Comparison of ENCODE assay signal across 14 cellular contexts in the genomic region with DNA sequence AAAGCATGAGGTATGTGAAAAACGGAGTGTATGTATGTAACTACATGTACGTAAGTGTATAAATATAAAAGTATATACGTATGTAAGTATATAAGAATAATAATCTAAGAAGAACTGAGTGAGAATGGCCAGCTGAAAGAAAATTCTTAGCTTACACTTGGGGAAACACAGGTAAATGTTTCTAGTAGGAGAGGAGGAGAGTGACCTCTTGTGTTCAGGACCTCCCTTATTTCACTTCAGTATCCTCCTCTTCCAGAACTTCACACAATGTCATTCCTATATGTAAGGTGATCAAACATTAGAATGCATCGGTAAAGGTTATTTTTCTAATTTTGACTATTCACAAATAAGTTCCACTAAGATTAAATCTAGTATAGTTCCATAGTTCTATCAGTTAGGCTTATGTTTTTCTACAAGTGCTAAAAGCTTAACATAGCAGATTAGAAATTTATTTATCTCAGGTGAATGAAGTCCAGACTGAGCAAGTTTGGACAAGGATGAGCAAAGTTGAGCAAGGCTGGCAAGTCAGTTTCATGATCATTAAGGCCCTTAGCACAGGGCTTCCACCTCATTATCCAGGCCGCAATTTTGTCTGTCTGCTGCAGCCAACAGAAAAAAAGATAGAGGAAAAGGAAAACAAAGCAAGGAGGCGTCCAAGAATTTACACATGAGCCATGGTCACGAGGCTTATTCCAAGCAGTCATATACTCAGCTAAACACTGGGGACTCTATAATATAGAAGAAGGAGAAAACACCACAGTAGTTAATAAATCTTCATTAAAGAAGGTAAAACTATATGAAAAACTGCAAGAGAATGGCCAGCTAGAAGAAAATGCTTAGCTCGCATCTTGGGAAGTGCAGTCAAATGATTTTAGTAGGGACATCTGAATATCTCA. TPM values are rescaled to one million over a fixed set of nuclear protein-coding genes. Genes with fewer than 3 reads are reported as not detected.
DNase-seq lines count a peak whose midpoint lies in the region; ATAC-seq and TF ChIP-seq lines count a peak whose summit lies in the region.
"Had no signal": no experiment of that assay in that cellular context is flagged by ENCODE, and none has a peak within 500 bp of the region (broad histone marks: within the 10 kb centered on the region; RNA-seq: fewer than 3 reads in every experiment).

No MANE protein-coding gene starts in this region.

- no peak overlapping the region for H3K27ac Mint-ChIP-seq in stimulated activated effector memory CD8-positive, alpha-beta T cell treated with anti-CD3 and anti-CD28 coated beads, Interleukin-12 subunit alpha, Interleukin-12 subunit beta, amount 100 ng/mL, for 72 hours
- H3K27ac Mint-ChIP-seq: activated CD8-positive, alpha-beta T cell treated with anti-CD3 and anti-CD28 coated beads for 36 hours had no signal

- H3K4me1 ChIP-seq in foreskin keratinocyte (peaks cover 9% of the 10 kb centered on the region), transverse colon (peaks cover 0 to 17% (median 8%) of the 10 kb centered on the region in 4 donors)

- H3K4me1 Mint-ChIP-seq in stimulated activated effector memory CD8-positive, alpha-beta T cell treated with anti-CD3 and anti-CD28 coated beads, Interleukin-12 subunit alpha, Interleukin-12 subunit beta, amount 100 ng/mL, for 72 hours, result no peaks in the 10 kb centered on the region

- 64 to 69% methylated on average over 4 to 8 of the region's 8 CpGs for WGBS in transverse colon (ENCODE audit: low coverage in 1 of 2), 2 donors

- no peak overlapping the region for H3K4me3 ChIP-seq in WERI-Rb-1 (ENCODE audit: low read depth, low read length)
- H3K4me3 ChIP-seq in transverse colon, result no peak overlapping the region

- H3K4me3 Mint-ChIP-seq in stimulated activated effector memory CD8-positive, alpha-beta T cell treated with anti-CD3 and anti-CD28 coated beads, Interleukin-12 subunit alpha, Interleukin-12 subunit beta, amount 100 ng/mL, for 72 hours, result no peak overlapping the region
- H3K4me3 Mint-ChIP-seq: activated CD8-positive, alpha-beta T cell treated with anti-CD3 and anti-CD28 coated beads for 36 hours had no signal

- no peaks in the 10 kb centered on the region for H3K9me3 ChIP-seq in WERI-Rb-1 (ENCODE audit: severe bottlenecking)
- no peaks in the 10 kb centered on the region for H3K9me3 ChIP-seq in transverse colon

- DNase-seq in NCI-H1417 (lab: John Stamatoyannopoulos, UW), result peak in 2 of 3 experiments; percentile 30 to 51
- no peak for DNase-seq in NCI-H1417 treated with DMSO at 0.1 percent for 48 hours (lab: John Stamatoyannopoulos, UW)
- DNase-seq in WERI-Rb-1, result no peak
- peak; percentile 51 to 75 for DNase-seq in foreskin keratinocyte
- no peak for DNase-seq in transverse colon
- DNase-seq in stimulated activated effector memory CD8-positive, alpha-beta T cell treated with anti-CD3 and anti-CD28 coated beads, Interleukin-12 subunit alpha, Interleukin-12 subunit beta, amount 100 ng/mL, for 72 hours (ENCODE audit: low spot score in 2 of 2), result no peak
- no peak for DNase-seq in DMS153 treated with DMSO at 0.1 percent for 48 hours (lab: John Stamatoyannopoulos, UW; ENCODE audit: unreplicated experiment)
- DNase-seq in NCI-H748 (lab: John Stamatoyannopoulos, UW; ENCODE audit: unreplicated experiment), result no peak
- DNase-seq: activated CD8-positive, alpha-beta T cell treated with anti-CD3 and anti-CD28 coated beads for 36 hours; left ventricle myocardium superior; NCI-H345 had no signal

- in situ Hi-C loops in transverse colon (cut with MboI; ENCODE audit: low pct_ligation_motif_present in 1 of 4, low pct_unique_long_range_greater_than_20kb in 1 of 4, low sequenced_read_pairs in 3 of 4), result loop anchor here in 2 of 4 donors (10.0 to 25.0 kb wide), 3 partner anchors 233 to 991 kb away; no protein-coding TSS in a partner anchor

- H3K36me3 ChIP-seq in WERI-Rb-1 (no peaks in the 10 kb centered on the region), transverse colon (no peaks in the 10 kb centered on the region)

- 0 out of 2 replicates have a peak, but pooled peaks have one; percentile 4 for TF ChIP-seq CTCF in WERI-Rb-1 (IDR thresholded peaks at IDR 0.05; ENCODE audit: low read depth, low read length)
- TF ChIP-seq CTCF in foreskin keratinocyte (conservative IDR thresholded peaks at IDR 0.05), result peak; percentile 55
- TF ChIP-seq CTCF in transverse colon (IDR thresholded peaks at IDR 0.05), result peak in 4 of 5 experiments; percentile 20 to 30 (median 22)

- ATAC-seq in foreskin keratinocyte, result peak; percentile 20
- ATAC-seq in stimulated activated effector memory CD8-positive, alpha-beta T cell treated with anti-CD3 and anti-CD28 coated beads, Interleukin-12 subunit alpha, Interleukin-12 subunit beta, amount 100 ng/mL, for 72 hours, result no peak
- ATAC-seq: activated CD8-positive, alpha-beta T cell treated with anti-CD3 and anti-CD28 coated beads for 36 hours had no signal

- TF ChIP-seq POLR2A in transverse colon (IDR thresholded peaks at IDR 0.05), result no peak

- intact Hi-C loops in transverse colon (cut with DNase I; ENCODE audit: low total_unique reads), result no loop called here

- H3K27ac ChIP-seq in WERI-Rb-1 (no peak overlapping the region), foreskin keratinocyte (no peak overlapping the region), transverse colon (no peak overlapping the region)
- H3K27ac ChIP-seq: epithelial cell of prostate had no signal

- no peaks in the 10 kb centered on the region for H3K9me3 Mint-ChIP-seq in stimulated activated effector memory CD8-positive, alpha-beta T cell treated with anti-CD3 and anti-CD28 coated beads, Interleukin-12 subunit alpha, Interleukin-12 subunit beta, amount 100 ng/mL, for 72 hours
- H3K9me3 Mint-ChIP-seq: activated CD8-positive, alpha-beta T cell treated with anti-CD3 and anti-CD28 coated beads for 36 hours had no signal

- no peaks in the 10 kb centered on the region for H3K27me3 ChIP-seq in WERI-Rb-1 (ENCODE audit: insufficient read depth, low read depth, severe bottlenecking)
- H3K27me3 ChIP-seq in foreskin keratinocyte, result no peaks in the 10 kb centered on the region
- no peaks in the 10 kb centered on the region for H3K27me3 ChIP-seq in transverse colon

- H3K36me3 Mint-ChIP-seq in stimulated activated effector memory CD8-positive, alpha-beta T cell treated with anti-CD3 and anti-CD28 coated beads, Interleukin-12 subunit alpha, Interleukin-12 subunit beta, amount 100 ng/mL, for 72 hours, result no peaks in the 10 kb centered on the region

- no peak for TF ChIP-seq EP300 in transverse colon (IDR thresholded peaks at IDR 0.05; ENCODE audit: low read depth)

RNA-seq across cellular contexts. Expression of gene MROH9, which starts 7.1 kb away (rescaled TPM):
- total RNA-seq in foreskin keratinocyte (not detected in 2 replicates), transverse colon (not detected)
- polyA plus RNA-seq in foreskin keratinocyte, result not detected in 2 replicates
- total RNA-seq: activated CD8-positive, alpha-beta T cell treated with anti-CD3 and anti-CD28 coated beads for 36 hours; left ventricle myocardium superior; pulmonary artery endothelial cell had no signal
- polyA plus RNA-seq: AG04450 had no signal

Comparison
In these comparisons a context has a peak if more than half of its experiments do, and no peak if none do; other contexts are left out.
1. DNase-seq: peak in NCI-H1417 (2 of 3) and foreskin keratinocyte (2 of 2); none in NCI-H1417 treated with DMSO at 0.1 percent for 48 hours (single experiment), WERI-Rb-1 (single experiment), transverse colon (single experiment), stimulated activated effector memory CD8-positive, alpha-beta T cell treated with anti-CD3 and anti-CD28 coated beads, Interleukin-12 subunit alpha, Interleukin-12 subunit beta, amount 100 ng/mL, for 72 hours (0 of 2), DMS153 treated with DMSO at 0.1 percent for 48 hours (single experiment) and NCI-H748 (single experiment).
2. CTCF ChIP-seq: peak in every context shown above with its lines; median percentile 55 in foreskin keratinocyte; 22 in transverse colon; 4 in WERI-Rb-1.